In genomic region chr10:71697938-71698709, GRCh38 we compare ENCODE assay signal across 12 cellular contexts. TPM values are rescaled to one million over a fixed set of nuclear protein-coding genes. Genes with fewer than 3 reads are reported as not detected.
DNase-seq lines count a peak whose midpoint lies in the region; ATAC-seq and FAIRE-seq lines count a peak whose summit lies in the region.
"Had no signal": no experiment of that assay in that cellular context is flagged by ENCODE, and none has a peak within 500 bp of the region (broad histone marks: within the 10 kb centered on the region; RNA-seq: fewer than 3 reads in every experiment).

No MANE protein-coding gene starts in this region.

- no peaks in the 10 kb centered on the region for H3K9me3 Mint-ChIP-seq in dendritic cell treated with granulocyte-macrophage colony-stimulating factor and Interleukin-4, amounts not matched to agents 40 ng/mL and 50 ng/mL, for 4 days

- H3K4me1 ChIP-seq in small intestine (ENCODE audit: control insufficient read depth in 2 of 2, insufficient read depth in 1 of 2, low read depth in 1 of 2, low read length in 1 of 2), result peaks cover 3 to 5% of the 10 kb centered on the region in 2 donors

- intact Hi-C loops in dendritic cell treated with granulocyte-macrophage colony-stimulating factor and Interleukin-4, amounts not matched to agents 40 ng/mL and 50 ng/mL, for 4 days (cut with micrococcal nuclease), result loop anchor here (5.0 to 10.0 kb wide), 2 partner anchors 63 to 386 kb away; no protein-coding TSS in a partner anchor

- whole genome bisulfite sequencing in small intestine, 3 donors, result 65 to 69% (median 65%) methylated on average over 7 of the region's 7 CpGs

- ATAC-seq in GM19324 (IDR thresholded peaks at IDR 0.05; ENCODE audit: low FRiP score, unreplicated experiment), result no peak
- ATAC-seq: left ventricle myocardium superior had no signal

- peak overlapping the region; percentile 97 for H3K27ac Mint-ChIP-seq in dendritic cell treated with granulocyte-macrophage colony-stimulating factor and Interleukin-4, amounts not matched to agents 40 ng/mL and 50 ng/mL, for 4 days

- no peaks in the 10 kb centered on the region for H3K27me3 Mint-ChIP-seq in dendritic cell treated with granulocyte-macrophage colony-stimulating factor and Interleukin-4, amounts not matched to agents 40 ng/mL and 50 ng/mL, for 4 days

- no peak for FAIRE-seq in small intestine (lab: Jason Lieb, UNC)

- no peak overlapping the region for H3K27ac ChIP-seq in small intestine (ENCODE audit: low read depth in 1 of 2, low read length in 1 of 2)
- H3K27ac ChIP-seq: 22Rv1 had no signal

- no peaks in the 10 kb centered on the region for H3K36me3 Mint-ChIP-seq in dendritic cell treated with granulocyte-macrophage colony-stimulating factor and Interleukin-4, amounts not matched to agents 40 ng/mL and 50 ng/mL, for 4 days (ENCODE audit: low read depth)

- DNase-seq in NK-92 treated with Interleukin-12 subunit alpha and Interleukin-12 subunit beta, amount 100 ng/mL, for 24 hours (lab: John Stamatoyannopoulos, UW), result peak; percentile 77
- no peak for DNase-seq in NK-92 (lab: John Stamatoyannopoulos, UW; ENCODE audit: unreplicated experiment)
- peak; percentile 65 for DNase-seq in activated CD8-positive, alpha-beta memory T cell treated with anti-CD3 and anti-CD28 coated beads for 4 hours (ENCODE audit: low read depth in 2 of 2)
- peak; percentile 54 to 74 for DNase-seq in stimulated activated CD8-positive, alpha-beta memory T cell treated with anti-CD3 and anti-CD28 coated beads, Interleukin-7, amount 100 ng/mL, for 4 hours (ENCODE audit: low read depth in 2 of 2)
- DNase-seq in small intestine, result no peak
- no peak for DNase-seq in HPDE6-E6E7 (ENCODE audit: extremely low spot score)
- DNase-seq: foreskin melanocyte, left ventricle myocardium superior, NCI-H1417 treated with DMSO at 0.1 percent for 48 hours had no signal

- no peaks in the 10 kb centered on the region for H3K9me3 ChIP-seq in small intestine (ENCODE audit: control insufficient read depth, low read depth)

- H3K27me3 ChIP-seq in small intestine (ENCODE audit: control insufficient read depth in 2 of 2, insufficient read depth in 2 of 2, low read length in 2 of 2), result no peaks in the 10 kb centered on the region

- H3K4me1 Mint-ChIP-seq in dendritic cell treated with granulocyte-macrophage colony-stimulating factor and Interleukin-4, amounts not matched to agents 40 ng/mL and 50 ng/mL, for 4 days (ENCODE audit: low read depth), result peaks cover 92% of the 10 kb centered on the region

- no peaks in the 10 kb centered on the region for H3K36me3 ChIP-seq in small intestine (ENCODE audit: control insufficient read depth in 2 of 2, insufficient read depth in 2 of 2, low read length in 2 of 2)

- no peak overlapping the region for H3K4me3 ChIP-seq in small intestine (ENCODE audit: low read depth in 1 of 2, low read length in 2 of 2)

- no peak overlapping the region for H3K4me3 Mint-ChIP-seq in dendritic cell treated with granulocyte-macrophage colony-stimulating factor and Interleukin-4, amounts not matched to agents 40 ng/mL and 50 ng/mL, for 4 days

RNA-seq across cellular contexts. Expression of gene C10orf105, which starts 21.5 kb away (rescaled TPM):
- polyA plus RNA-seq in small intestine, result under 1 TPM in 1 of 3 donors, not detected in 2; 0.06 TPM

Comparison
In these comparisons a context has a peak if more than half of its experiments do, and no peak if none do; other contexts are left out.
1. DNase-seq: peak in NK-92 treated with Interleukin-12 subunit alpha and Interleukin-12 subunit beta, amount 100 ng/mL, for 24 hours (single experiment), activated CD8-positive, alpha-beta memory T cell treated with anti-CD3 and anti-CD28 coated beads for 4 hours (2 of 2) and stimulated activated CD8-positive, alpha-beta memory T cell treated with anti-CD3 and anti-CD28 coated beads, Interleukin-7, amount 100 ng/mL, for 4 hours (2 of 2); none in NK-92 (single experiment), small intestine (single experiment) and HPDE6-E6E7 (single experiment).